ENCODE assay signal across 33 cellular contexts in genomic region chr9:116717150-116717549, GRCh38. TPM values are rescaled to one million over a fixed set of nuclear protein-coding genes. Genes with fewer than 3 reads are reported as not detected.
DNase-seq lines count a peak whose midpoint lies in the region; ATAC-seq and TF ChIP-seq lines count a peak whose summit lies in the region.
"Had no signal": no experiment of that assay in that cellular context is flagged by ENCODE, and none has a peak within 500 bp of the region (broad histone marks: within the 10 kb centered on the region; RNA-seq: fewer than 3 reads in every experiment).

No MANE protein-coding gene starts in this region.

- H3K27me3 Mint-ChIP-seq in immature natural killer cell (ENCODE audit: low read depth in 3 of 3) = peaks cover 0 to 5% (median 3%) of the 10 kb centered on the region in 3 donors
- peaks cover 0 to 3% of the 10 kb centered on the region in 2 donors for H3K27me3 Mint-ChIP-seq in T-cell
- H3K27me3 Mint-ChIP-seq: brain; stimulated activated naive CD8-positive, alpha-beta T cell treated with anti-CD3 and anti-CD28 coated beads, Interleukin-15, amount 100 ng/mL, for 72 hours had no signal

- H3K4me3 Mint-ChIP-seq in immature natural killer cell (no peak overlapping the region), T-cell (no peak overlapping the region)
- H3K4me3 Mint-ChIP-seq: activated CD4-positive, alpha-beta T cell treated with anti-CD3 and anti-CD28 coated beads for 36 hours; activated CD8-positive, alpha-beta T cell treated with anti-CD3 and anti-CD28 coated beads, Interleukin-2, amount 10 ng/mL, durations not matched to agents 7 days and 5 days; activated naive CD4-positive, alpha-beta T cell treated with anti-CD3 and anti-CD28 coated beads, Interleukin-2, amount 10 ng/mL, durations not matched to agents 7 days and 5 days; brain; CD8-positive, alpha-beta memory T cell; memory B cell; neural crest cell; stimulated activated naive CD8-positive, alpha-beta T cell treated with anti-CD3 and anti-CD28 coated beads, Interleukin-15, amount 100 ng/mL, for 72 hours had no signal

- H3K4me1 Mint-ChIP-seq in immature natural killer cell (no peaks in the 10 kb centered on the region), T-cell (peaks cover 0 to 5% (median 2%) of the 10 kb centered on the region in 3 donors)
- H3K4me1 Mint-ChIP-seq: activated CD4-positive, alpha-beta T cell treated with anti-CD3 and anti-CD28 coated beads for 36 hours; stimulated activated naive CD8-positive, alpha-beta T cell treated with anti-CD3 and anti-CD28 coated beads, Interleukin-15, amount 100 ng/mL, for 72 hours had no signal

- DNase-seq in NCI-H2171 treated with DMSO at 0.1 percent for 48 hours (lab: John Stamatoyannopoulos, UW) = peak; percentile 9
- no peak for DNase-seq in NCI-H2171 (lab: John Stamatoyannopoulos, UW)
- peak; percentile 78 for DNase-seq in Jurkat, Clone E6-1 (ENCODE audit: low read depth, low spot score)
- peak; percentile 70 for DNase-seq in fibroblast of mammary gland (ENCODE audit: low read depth)
- DNase-seq in superior temporal gyrus (ENCODE audit: extremely low spot score) = peak; percentile 43
- no peak for DNase-seq in immature natural killer cell
- DNase-seq in T-cell = no peak
- DNase-seq: activated CD4-positive, alpha-beta T cell treated with anti-CD3 and anti-CD28 coated beads for 36 hours; activated CD8-positive, alpha-beta T cell treated with anti-CD3 and anti-CD28 coated beads, Interleukin-2, amount 10 ng/mL, durations not matched to agents 7 days and 5 days; activated naive CD4-positive, alpha-beta T cell treated with anti-CD3 and anti-CD28 coated beads, Interleukin-2, amount 10 ng/mL, durations not matched to agents 7 days and 5 days; CD8-positive, alpha-beta memory T cell; dorsolateral prefrontal cortex; EL; H7; Karpas-422; NCI-H1417 treated with DMSO at 0.1 percent for 48 hours; NCI-H748 treated with DMSO at 0.1 percent for 48 hours; pancreas; SHP77 treated with DMSO at 0.1 percent for 48 hours; stimulated activated CD4-positive, alpha-beta T cell treated with anti-CD3 and anti-CD28 coated beads, Interleukin-1b, Interleukin-23, amount 100 ng/mL, for 48 hours; stimulated activated naive CD8-positive, alpha-beta T cell treated with anti-CD3 and anti-CD28 coated beads, Interleukin-15, amount 100 ng/mL, for 72 hours; SW 1271; T-helper 9 cell; tibial artery had no signal

- no peak for ATAC-seq in HG02798 (IDR thresholded peaks at IDR 0.05; ENCODE audit: poor library complexity, unreplicated experiment)
- ATAC-seq in T-cell (replicated peaks in 1 of 4) = no peak
- ATAC-seq: activated CD4-positive, alpha-beta T cell treated with anti-CD3 and anti-CD28 coated beads for 36 hours; activated CD8-positive, alpha-beta T cell treated with anti-CD3 and anti-CD28 coated beads, Interleukin-2, amount 10 ng/mL, durations not matched to agents 7 days and 5 days; HepG2; left lobe of liver; Panc1; pancreas; stimulated activated naive CD8-positive, alpha-beta T cell treated with anti-CD3 and anti-CD28 coated beads, Interleukin-15, amount 100 ng/mL, for 72 hours had no signal

- peak overlapping the region; percentile 10; the same call in 1 of the 2 replicates for H3K4me3 ChIP-seq in Jurkat, Clone E6-1 (ENCODE audit: low read length)
- H3K4me3 ChIP-seq in fibroblast of mammary gland (ENCODE audit: control insufficient read depth, low read depth, low read length) = no peak overlapping the region
- H3K4me3 ChIP-seq: dorsolateral prefrontal cortex, esophagus muscularis mucosa, pancreas, smooth muscle cell, tibial artery had no signal

- POLR2A ChIA-PET in T-cell (lab: Charles Lee) = no interaction called here

- CTCF ChIA-PET in T-cell (lab: Charles Lee) = no interaction called here

- H3K27ac Mint-ChIP-seq in immature natural killer cell (no peak overlapping the region), T-cell (no peak overlapping the region)
- H3K27ac Mint-ChIP-seq: activated CD4-positive, alpha-beta T cell treated with anti-CD3 and anti-CD28 coated beads for 36 hours; activated CD8-positive, alpha-beta T cell treated with anti-CD3 and anti-CD28 coated beads, Interleukin-2, amount 10 ng/mL, durations not matched to agents 7 days and 5 days; activated naive CD4-positive, alpha-beta T cell treated with anti-CD3 and anti-CD28 coated beads, Interleukin-2, amount 10 ng/mL, durations not matched to agents 7 days and 5 days; brain; CD8-positive, alpha-beta memory T cell; memory B cell; stimulated activated naive CD8-positive, alpha-beta T cell treated with anti-CD3 and anti-CD28 coated beads, Interleukin-15, amount 100 ng/mL, for 72 hours had no signal

- no peaks in the 10 kb centered on the region for H3K36me3 Mint-ChIP-seq in immature natural killer cell
- peaks cover 10% of the 10 kb centered on the region for H3K36me3 Mint-ChIP-seq in T-cell
- H3K36me3 Mint-ChIP-seq: activated naive CD4-positive, alpha-beta T cell treated with anti-CD3 and anti-CD28 coated beads, Interleukin-2, amount 10 ng/mL, durations not matched to agents 7 days and 5 days; brain had no signal

- TF ChIP-seq CTCF in fibroblast of mammary gland (conservative IDR thresholded peaks at IDR 0.05; ENCODE audit: control insufficient read depth, insufficient read depth, low read depth, low read length) = no peak

- H3K9me3 Mint-ChIP-seq in immature natural killer cell (peaks cover 0 to 2% (median 0%) of the 10 kb centered on the region in 6 donors), T-cell (no peaks in the 10 kb centered on the region)
- H3K9me3 Mint-ChIP-seq: activated naive CD4-positive, alpha-beta T cell treated with anti-CD3 and anti-CD28 coated beads, Interleukin-2, amount 10 ng/mL, durations not matched to agents 7 days and 5 days; brain; memory B cell; neural crest cell had no signal

RNA-seq across cellular contexts. Expression of gene TRIM32, which starts 30.0 kb away (rescaled TPM):
- 12.4 TPM for polyA plus RNA-seq in Jurkat, Clone E6-1 (2012; ENCODE audit: insufficient read depth, insufficient read length)
- polyA plus RNA-seq in immature natural killer cell = 10 to 100 TPM; 10.1 to 18.8 (median 10.7) TPM
- 10 to 100 TPM in 4 of 5 donors, 1 to 10 TPM in 1; 7.7 to 23.4 (median 19.8) TPM for total RNA-seq in T-cell

Comparison
In these comparisons a context has a peak if more than half of its experiments do, and no peak if none do; other contexts are left out.
1. DNase-seq: peak in NCI-H2171 treated with DMSO at 0.1 percent for 48 hours (single experiment), Jurkat, Clone E6-1 (single experiment), fibroblast of mammary gland (single experiment) and superior temporal gyrus (single experiment); none in NCI-H2171 (single experiment), immature natural killer cell (0 of 3) and T-cell (0 of 34).